Comparison of ENCODE assay signal across 18 cellular contexts in the genomic region with DNA sequence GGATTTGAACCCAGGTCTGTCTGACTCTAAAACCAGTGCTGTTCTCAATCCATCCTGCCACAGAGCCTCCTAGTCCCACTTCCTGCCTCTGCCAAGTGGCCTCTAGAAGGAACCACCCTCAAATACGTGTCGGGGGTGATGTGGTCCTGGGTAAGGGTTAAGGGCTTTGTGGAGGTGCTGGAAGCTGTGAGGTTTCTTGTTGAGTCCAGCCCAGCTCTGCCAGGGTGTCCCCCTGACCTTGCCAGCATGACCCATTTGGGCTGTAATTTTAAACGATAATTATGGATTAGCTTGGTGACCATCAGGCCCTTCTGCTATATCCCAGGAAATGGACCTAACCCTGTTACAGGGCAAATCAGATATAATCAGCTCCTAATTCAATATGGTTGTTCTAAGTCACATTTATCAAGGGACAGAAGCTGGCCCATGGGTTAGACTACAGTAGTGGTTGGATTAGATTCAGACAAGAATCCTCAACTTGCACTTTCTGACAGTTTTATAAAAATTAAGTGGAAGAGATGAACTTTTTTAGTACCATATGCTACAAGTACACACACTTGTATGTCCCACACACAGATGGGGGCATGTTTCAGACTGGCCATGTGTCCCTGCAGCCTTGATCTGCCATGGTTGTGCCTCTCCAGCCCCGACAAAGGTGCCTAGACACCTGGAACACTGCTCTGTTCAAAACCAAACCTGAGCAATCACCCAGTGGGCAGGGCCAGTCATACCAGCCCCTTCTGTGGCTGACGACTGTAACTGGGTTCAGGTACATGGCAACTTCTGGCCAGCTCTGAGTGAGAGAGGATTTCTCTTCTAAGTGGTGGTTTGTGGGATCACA. TPM values are rescaled to one million over a fixed set of nuclear protein-coding genes. Genes with fewer than 3 reads are reported as not detected.
DNase-seq lines count a peak whose midpoint lies in the region; ATAC-seq, FAIRE-seq and TF ChIP-seq lines count a peak whose summit lies in the region.
"Had no signal": no experiment of that assay in that cellular context is flagged by ENCODE, and none has a peak within 500 bp of the region (broad histone marks: within the 10 kb centered on the region; RNA-seq: fewer than 3 reads in every experiment).

No MANE protein-coding gene starts in this region.

- TF ChIP-seq CTCF in GM12878 (IDR thresholded peaks at IDR 0.05 in 2 of 3, conservative IDR thresholded peaks at IDR 0.05 in 1 of 3; ENCODE audit: control insufficient read depth in 2 of 3, extremely low read depth in 1 of 3, insufficient read depth in 1 of 3, low read depth in 3 of 3, low read length in 3 of 3) (no peak), testis (IDR thresholded peaks at IDR 0.05) (no peak), OCI-LY7 (conservative IDR thresholded peaks at IDR 0.05; ENCODE audit: low read length) (no peak)

- RAD21 ChIA-PET in GM12878 (lab: Charles Lee; ENCODE audit: unreplicated experiment), result no interaction called here

- no peaks in the 10 kb centered on the region for H3K9me3 Mint-ChIP-seq in activated CD4-positive, alpha-beta memory T cell treated with anti-CD3 and anti-CD28 coated beads for 36 hours
- no peaks in the 10 kb centered on the region for H3K9me3 Mint-ChIP-seq in activated CD4-positive, alpha-beta memory T cell treated with anti-CD3 and anti-CD28 coated beads, Interleukin-2, amount 10 ng/mL, durations not matched to agents 7 days and 5 days
- no peaks in the 10 kb centered on the region for H3K9me3 Mint-ChIP-seq in activated naive CD8-positive, alpha-beta T cell treated with anti-CD3 and anti-CD28 coated beads, Interleukin-2, amount 10 ng/mL, durations not matched to agents 7 days and 5 days
- no peaks in the 10 kb centered on the region for H3K9me3 Mint-ChIP-seq in activated naive CD8-positive, alpha-beta T cell treated with anti-CD3 and anti-CD28 coated beads for 36 hours
- H3K9me3 Mint-ChIP-seq: HFFc6 had no signal

- no peak overlapping the region for H3K4me3 ChIP-seq in GM12878
- H3K4me3 ChIP-seq in testis, result no peak overlapping the region
- no peak overlapping the region for H3K4me3 ChIP-seq in OCI-LY7 (ENCODE audit: low read depth, low read length, poor library complexity, severe bottlenecking)
- H3K4me3 ChIP-seq: Peyer's patch had no signal

- H3K79me2 ChIP-seq in GM12878 (ENCODE audit: control insufficient read depth, insufficient read depth, low read length) (no peaks in the 10 kb centered on the region), OCI-LY7 (ENCODE audit: insufficient read depth, low read depth, low read length) (no peaks in the 10 kb centered on the region)

- TF ChIP-seq POLR2A in GM12878 (IDR thresholded peaks at IDR 0.05; ENCODE audit: low read depth, low read length) (no peak), testis (IDR thresholded peaks at IDR 0.05) (no peak)

- SMC1A ChIA-PET in GM12878 (lab: Charles Lee; ENCODE audit: uncharacterized antibody, unreplicated experiment), result interaction anchor here (1.4 kb wide), 1 partner anchor 104 kb away, joined by 3 read pairs; no protein-coding TSS in a partner anchor

- H3K4me1 ChIP-seq in GM12878 (ENCODE audit: control insufficient read depth, insufficient read depth, low read length) (no peaks in the 10 kb centered on the region), testis (peaks cover 16% of the 10 kb centered on the region), OCI-LY7 (ENCODE audit: insufficient read depth, low read length, poor library complexity, severe bottlenecking) (no peaks in the 10 kb centered on the region)
- H3K4me1 ChIP-seq: Peyer's patch had no signal

- TF ChIP-seq EP300 in GM12878 (IDR thresholded peaks at IDR 0.05; ENCODE audit: borderline replicate concordance in 1 of 2, control insufficient read depth in 1 of 2, low read depth in 2 of 2, low read length in 2 of 2), result no peak

- H2AFZ ChIP-seq in GM12878 (ENCODE audit: control insufficient read depth, low read depth, low read length) (no peak overlapping the region), OCI-LY7 (ENCODE audit: low read length) (no peak overlapping the region)

- intact Hi-C loops in activated CD4-positive, alpha-beta memory T cell treated with anti-CD3 and anti-CD28 coated beads for 36 hours (cut with micrococcal nuclease), result loop anchor here (5.0 kb wide), 1 partner anchor 47 kb away; the partner anchor contains the start of gene SMPD3
- intact Hi-C loops in GM12878 (cut with micrococcal nuclease; ENCODE audit: unreplicated experiment), result no loop called here
- intact Hi-C loops in testis (cut with DNase I; ENCODE audit: low total_unique reads), result no loop called here
- intact Hi-C loops in OCI-LY7 (cut with micrococcal nuclease; ENCODE audit: unreplicated experiment), result no loop called here

- CTCF ChIA-PET in activated CD4-positive, alpha-beta memory T cell treated with anti-CD3 and anti-CD28 coated beads for 36 hours (lab: Charles Lee), result interaction anchor here (1.1 to 8.3 kb wide), 4 partner anchors 18 to 120 kb away, joined by 3 to 101 read pairs (median 4); no protein-coding TSS in a partner anchor
- CTCF ChIA-PET in activated CD4-positive, alpha-beta memory T cell treated with anti-CD3 and anti-CD28 coated beads, Interleukin-2, amount 10 ng/mL, durations not matched to agents 7 days and 5 days (lab: Charles Lee), result interaction anchor here (0.5 to 1.8 kb wide), 6 partner anchors 12 to 121 kb away, joined by 3 to 4 read pairs (median 4); no protein-coding TSS in a partner anchor
- CTCF ChIA-PET in GM12878 (lab: Yijun Ruan, JAX), result interaction anchor here (1.1 to 1.9 kb wide), 5 partner anchors 9 to 113 kb away, joined by 3 to 5 read pairs (median 4); no protein-coding TSS in a partner anchor
- CTCF ChIA-PET in OCI-LY7 (lab: Charles Lee; ENCODE audit: unreplicated experiment), result no interaction called here

- TF ChIP-seq RAD21 in GM12878 (IDR thresholded peaks at IDR 0.05; ENCODE audit: insufficient read depth, low read depth, low read length), result no peak

- peaks cover 16% of the 10 kb centered on the region for H3K4me1 Mint-ChIP-seq in activated CD4-positive, alpha-beta memory T cell treated with anti-CD3 and anti-CD28 coated beads for 36 hours (ENCODE audit: low read depth)
- H3K4me1 Mint-ChIP-seq in activated CD4-positive, alpha-beta memory T cell treated with anti-CD3 and anti-CD28 coated beads, Interleukin-2, amount 10 ng/mL, durations not matched to agents 7 days and 5 days, result peaks cover 18% of the 10 kb centered on the region
- H3K4me1 Mint-ChIP-seq in activated naive CD8-positive, alpha-beta T cell treated with anti-CD3 and anti-CD28 coated beads, Interleukin-2, amount 10 ng/mL, durations not matched to agents 7 days and 5 days, result peaks cover 20% of the 10 kb centered on the region
- H3K4me1 Mint-ChIP-seq in activated naive CD8-positive, alpha-beta T cell treated with anti-CD3 and anti-CD28 coated beads for 36 hours, result peaks cover 6% of the 10 kb centered on the region

- POLR2A ChIA-PET in activated CD4-positive, alpha-beta memory T cell treated with anti-CD3 and anti-CD28 coated beads for 36 hours (lab: Charles Lee), result no interaction called here
- POLR2A ChIA-PET in activated CD4-positive, alpha-beta memory T cell treated with anti-CD3 and anti-CD28 coated beads, Interleukin-2, amount 10 ng/mL, durations not matched to agents 7 days and 5 days (lab: Charles Lee), result interaction anchor here (0.9 to 1.5 kb wide), 2 partner anchors 10 to 17 kb away, joined by 3 to 5 read pairs; no protein-coding TSS in a partner anchor
- POLR2A ChIA-PET in activated naive CD8-positive, alpha-beta T cell treated with anti-CD3 and anti-CD28 coated beads, Interleukin-2, amount 10 ng/mL, durations not matched to agents 7 days and 5 days (lab: Charles Lee), result interaction anchor here (1.8 kb wide), 1 partner anchor 18 kb away, joined by 6 read pairs; no protein-coding TSS in a partner anchor
- POLR2A ChIA-PET in GM12878 (lab: Charles Lee), result no interaction called here
- POLR2A ChIA-PET in OCI-LY7 (lab: Charles Lee), result interaction anchor here (0.6 kb wide), 2 partner anchors 361 to 405 kb away, joined by 3 to 6 read pairs; no protein-coding TSS in a partner anchor

- no peaks in the 10 kb centered on the region for H3K9me2 ChIP-seq in OCI-LY7 (ENCODE audit: insufficient read depth, low read length)

- DNase-seq in activated CD4-positive, alpha-beta memory T cell treated with anti-CD3 and anti-CD28 coated beads for 36 hours, result peak; percentile 68
- DNase-seq in activated CD4-positive, alpha-beta memory T cell treated with anti-CD3 and anti-CD28 coated beads, Interleukin-2, amount 10 ng/mL, durations not matched to agents 7 days and 5 days, result no peak
- no peak for DNase-seq in activated naive CD8-positive, alpha-beta T cell treated with anti-CD3 and anti-CD28 coated beads, Interleukin-2, amount 10 ng/mL, durations not matched to agents 7 days and 5 days
- no peak for DNase-seq in activated naive CD8-positive, alpha-beta T cell treated with anti-CD3 and anti-CD28 coated beads for 36 hours
- DNase-seq in GM12878 (ENCODE audit: low read depth, low spot score) (no peak), testis (no peak), ureter (ENCODE audit: low spot score) (no peak), OCI-LY7 (ENCODE audit: low spot score) (no peak)
- DNase-seq: C1 segment of cervical spinal cord, COR-L47, DMS153, GOT3, HFFc6, NCI-H1930, NCI-H2171, NCI-H774, Peyer's patch had no signal

- H3K27me3 ChIP-seq in GM12878 (replicated peaks in 1 of 2; ENCODE audit: control insufficient read depth in 2 of 2, insufficient read depth in 2 of 2, low read length in 1 of 2) (no peaks in the 10 kb centered on the region), testis (no peaks in the 10 kb centered on the region)
- H3K27me3 ChIP-seq: Peyer's patch had no signal

- H3K36me3 ChIP-seq in GM12878 (ENCODE audit: control insufficient read depth in 2 of 2, insufficient read depth in 2 of 2, low read length in 1 of 2) (no peaks in the 10 kb centered on the region), testis (ENCODE audit: low read depth, missing control alignments) (no peaks in the 10 kb centered on the region), OCI-LY7 (ENCODE audit: insufficient read depth, low read length) (no peaks in the 10 kb centered on the region)
- H3K36me3 ChIP-seq: Peyer's patch had no signal

- WGBS in GM12878 (ENCODE audit: insufficient coverage, insufficient replicate concordance, low lambda C conversion rate, missing lambda C conversion rate), result 44% methylated on average over 5 of the region's 5 CpGs
- 81 to 82% methylated on average over 4 to 5 of the region's 5 CpGs for WGBS in testis, 2 donors

- no peak overlapping the region for H3K27ac Mint-ChIP-seq in activated CD4-positive, alpha-beta memory T cell treated with anti-CD3 and anti-CD28 coated beads for 36 hours
- no peak overlapping the region for H3K27ac Mint-ChIP-seq in activated CD4-positive, alpha-beta memory T cell treated with anti-CD3 and anti-CD28 coated beads, Interleukin-2, amount 10 ng/mL, durations not matched to agents 7 days and 5 days
- H3K27ac Mint-ChIP-seq in activated naive CD8-positive, alpha-beta T cell treated with anti-CD3 and anti-CD28 coated beads, Interleukin-2, amount 10 ng/mL, durations not matched to agents 7 days and 5 days, result no peak overlapping the region
- H3K27ac Mint-ChIP-seq in activated naive CD8-positive, alpha-beta T cell treated with anti-CD3 and anti-CD28 coated beads for 36 hours, result no peak overlapping the region
- H3K27ac Mint-ChIP-seq: HFFc6 had no signal

- no peak overlapping the region for H3K4me2 ChIP-seq in GM12878 (ENCODE audit: control insufficient read depth, insufficient read depth)
- no peak overlapping the region for H3K4me2 ChIP-seq in OCI-LY7 (ENCODE audit: low read length)

- BruUV-seq in GM12878 (replicated peaks; lab: Mats Ljungman, UMichigan) (no TSS peak), OCI-LY7 (replicated peaks; lab: Mats Ljungman, UMichigan) (no TSS peak)

- no peaks in the 10 kb centered on the region for H3K27me3 Mint-ChIP-seq in activated CD4-positive, alpha-beta memory T cell treated with anti-CD3 and anti-CD28 coated beads for 36 hours
- H3K27me3 Mint-ChIP-seq in activated CD4-positive, alpha-beta memory T cell treated with anti-CD3 and anti-CD28 coated beads, Interleukin-2, amount 10 ng/mL, durations not matched to agents 7 days and 5 days, result peaks cover 12% of the 10 kb centered on the region
- H3K27me3 Mint-ChIP-seq in activated naive CD8-positive, alpha-beta T cell treated with anti-CD3 and anti-CD28 coated beads, Interleukin-2, amount 10 ng/mL, durations not matched to agents 7 days and 5 days, result peaks cover 6% of the 10 kb centered on the region
- peaks cover 3% of the 10 kb centered on the region for H3K27me3 Mint-ChIP-seq in activated naive CD8-positive, alpha-beta T cell treated with anti-CD3 and anti-CD28 coated beads for 36 hours

- no peaks in the 10 kb centered on the region for H4K20me1 ChIP-seq in GM12878 (ENCODE audit: control insufficient read depth, insufficient read depth)
- H4K20me1 ChIP-seq in OCI-LY7 (ENCODE audit: insufficient read depth, low read length), result no peaks in the 10 kb centered on the region

- ATAC-seq in activated naive CD8-positive, alpha-beta T cell treated with anti-CD3 and anti-CD28 coated beads, Interleukin-2, amount 10 ng/mL, durations not matched to agents 7 days and 5 days (ENCODE audit: low read depth), result peak; percentile 20
- ATAC-seq in GM12878, result peak; percentile 64

- no peaks in the 10 kb centered on the region for H3K9me3 ChIP-seq in GM12878 (replicated peaks; ENCODE audit: control insufficient read depth, insufficient read depth, low read length)
- no peaks in the 10 kb centered on the region for H3K9me3 ChIP-seq in testis
- H3K9me3 ChIP-seq in OCI-LY7 (ENCODE audit: low read length), result no peaks in the 10 kb centered on the region
- H3K9me3 ChIP-seq: Peyer's patch had no signal

- H3K36me3 Mint-ChIP-seq in activated CD4-positive, alpha-beta memory T cell treated with anti-CD3 and anti-CD28 coated beads for 36 hours, result no peaks in the 10 kb centered on the region
- H3K36me3 Mint-ChIP-seq in activated CD4-positive, alpha-beta memory T cell treated with anti-CD3 and anti-CD28 coated beads, Interleukin-2, amount 10 ng/mL, durations not matched to agents 7 days and 5 days (ENCODE audit: low read depth), result no peaks in the 10 kb centered on the region
- H3K36me3 Mint-ChIP-seq in activated naive CD8-positive, alpha-beta T cell treated with anti-CD3 and anti-CD28 coated beads, Interleukin-2, amount 10 ng/mL, durations not matched to agents 7 days and 5 days, result no peaks in the 10 kb centered on the region
- H3K36me3 Mint-ChIP-seq in activated naive CD8-positive, alpha-beta T cell treated with anti-CD3 and anti-CD28 coated beads for 36 hours, result no peaks in the 10 kb centered on the region

- no peak overlapping the region for H3K27ac ChIP-seq in GM12878 (ENCODE audit: control insufficient read depth, insufficient read depth)
- peak overlapping the region; percentile 21 to 64 for H3K27ac ChIP-seq in testis
- no peak overlapping the region for H3K27ac ChIP-seq in OCI-LY7 (ENCODE audit: low read depth, low read length, poor library complexity, severe bottlenecking)
- H3K27ac ChIP-seq: Peyer's patch had no signal

- H3K9ac ChIP-seq in GM12878 (ENCODE audit: control insufficient read depth, insufficient read depth, low read length), result no peak overlapping the region

- in situ Hi-C loops in GM12878 (cut with MboI), result no loop called here

- peak; percentile 41 for FAIRE-seq in GM12878 (lab: Jason Lieb, UNC)
- FAIRE-seq: A204.1 had no signal

- no peak overlapping the region for H3K4me3 Mint-ChIP-seq in activated CD4-positive, alpha-beta memory T cell treated with anti-CD3 and anti-CD28 coated beads for 36 hours
- no peak overlapping the region for H3K4me3 Mint-ChIP-seq in activated CD4-positive, alpha-beta memory T cell treated with anti-CD3 and anti-CD28 coated beads, Interleukin-2, amount 10 ng/mL, durations not matched to agents 7 days and 5 days
- no peak overlapping the region for H3K4me3 Mint-ChIP-seq in activated naive CD8-positive, alpha-beta T cell treated with anti-CD3 and anti-CD28 coated beads, Interleukin-2, amount 10 ng/mL, durations not matched to agents 7 days and 5 days
- no peak overlapping the region for H3K4me3 Mint-ChIP-seq in activated naive CD8-positive, alpha-beta T cell treated with anti-CD3 and anti-CD28 coated beads for 36 hours
- H3K4me3 Mint-ChIP-seq: HFFc6 had no signal

RNA-seq across cellular contexts. Expression of gene SMPD3, which starts 48.0 kb away (rescaled TPM):
- under 1 TPM; 0.07 to 0.12 TPM for total RNA-seq in activated CD4-positive, alpha-beta memory T cell treated with anti-CD3 and anti-CD28 coated beads for 36 hours
- total RNA-seq in activated CD4-positive, alpha-beta memory T cell treated with anti-CD3 and anti-CD28 coated beads, Interleukin-2, amount 10 ng/mL, durations not matched to agents 7 days and 5 days, result under 1 TPM; 0.38 to 0.53 TPM
- total RNA-seq in activated naive CD8-positive, alpha-beta T cell treated with anti-CD3 and anti-CD28 coated beads, Interleukin-2, amount 10 ng/mL, durations not matched to agents 7 days and 5 days, result 10 to 100 TPM; 16.0 to 16.9 TPM
- under 1 TPM; 0.06 to 0.16 TPM for total RNA-seq in activated naive CD8-positive, alpha-beta T cell treated with anti-CD3 and anti-CD28 coated beads for 36 hours
- 0.59 and 1.4 TPM in 2 replicates for total RNA-seq in GM12878 (2013; cell fraction: nucleolus; rRNA removed)
- total RNA-seq in GM12878 (2014; rRNA removed) (0.49 and 2.0 TPM in 2 replicates), GM12878 (2014; rRNA removed; fragmentation: Illumina TruSeq; extraction: Trizol) (0.76 and 0.83 TPM in 2 replicates), GM12878 (2021) (1.5 and 1.8 TPM in 2 replicates), testis (10 to 100 TPM; 20.6 to 23.4 TPM), ureter (1.6 TPM), OCI-LY7 (2022) (0.51 and 0.61 TPM in 2 replicates)
- polyA plus RNA-seq in GM12878 (2011; ENCODE audit: low read depth), result 0.50 TPM
- polyA plus RNA-seq in GM12878 (2011; rRNA removed) (0.04 TPM in 1 of 2 replicates, not detected in the other), GM12878 (2014; fragmentation: Illumina TruSeq; extraction: Trizol) (0.05 and 0.90 TPM in 2 replicates), GM12878 (2014; fragmentation: Nextera tagmentation; extraction: Ambion mirVana) (under 1 TPM; 0.06 to 0.22 TPM), GM12878 (2014; rRNA removed) (0.99 and 1.5 TPM in 2 replicates), GM12878 (2016; fragmentation: Nextera tagmentation; extraction: Ambion mirVana) (1 to 10 TPM; 1.6 to 1.7 TPM), testis (ENCODE audit: insufficient read depth, low read depth, low replicate concordance) (13.3 TPM)
- 0.07 and 0.24 TPM in 2 replicates for polyA plus RNA-seq in GM12878 (2011; cell fraction: cytosol; rRNA removed)
- 0.28 and 1.0 TPM in 2 replicates for polyA plus RNA-seq in GM12878 (2011; cell fraction: nucleus; rRNA removed)
- 0.48 and 0.60 TPM in 2 replicates for polyA plus RNA-seq in GM12878 (2012)
- not detected in 2 replicates for polyA minus RNA-seq in GM12878 (2011; rRNA and poly(A)+ RNA removed)
- 0.73 TPM in 1 of 2 replicates, not detected in the other for polyA minus RNA-seq in GM12878 (2011; cell fraction: cytosol; rRNA and poly(A)+ RNA removed)
- polyA minus RNA-seq in GM12878 (2011; cell fraction: nucleus; rRNA and poly(A)+ RNA removed), result not detected in 2 replicates
- total RNA-seq in OCI-LY7 (2014; rRNA removed; shearing (Covaris generic)), result 0.16 and 0.21 TPM in 2 replicates

Comparison
In these comparisons a context has a peak if more than half of its experiments do, and no peak if none do; other contexts are left out.
1. POLR2A ChIA-PET loops: an anchor here in activated CD4-positive, alpha-beta memory T cell treated with anti-CD3 and anti-CD28 coated beads, Interleukin-2, amount 10 ng/mL, durations not matched to agents 7 days and 5 days (0.9 to 1.5 kb wide), activated naive CD8-positive, alpha-beta T cell treated with anti-CD3 and anti-CD28 coated beads, Interleukin-2, amount 10 ng/mL, durations not matched to agents 7 days and 5 days (1.8 kb wide) and OCI-LY7 (0.6 kb wide); none called in activated CD4-positive, alpha-beta memory T cell treated with anti-CD3 and anti-CD28 coated beads for 36 hours and GM12878.
2. H3K27ac ChIP-seq: peak in testis (2 of 2); none in GM12878 (single experiment) and OCI-LY7 (single experiment).